38 cellular contexts compared by ENCODE assay signal in genomic region chr15:34757262-34757661, GRCh38. TPM values are rescaled to one million over a fixed set of nuclear protein-coding genes. Genes with fewer than 3 reads are reported as not detected.
"Had no signal": no experiment of that assay in that cellular context is flagged by ENCODE, and none has a peak within 500 bp of the region (broad histone marks: within the 10 kb centered on the region; RNA-seq: fewer than 3 reads in every experiment).

No MANE protein-coding gene starts in this region.

- H3K4me3 ChIP-seq: MG63 had no signal

- H3K4me2 ChIP-seq: KMS-11 had no signal

- DNase-seq: Karpas-422, Kasumi-1, KG1, MG63, MM.1S, MV-4-11, NCI-H1048, NCI-H1092, NCI-H1092 treated with DMSO at 0.1 percent for 48 hours, NCI-H1105, NCI-H1105 treated with DMSO at 0.1 percent for 48 hours, NCI-H1417, NCI-H1417 treated with DMSO at 0.1 percent for 48 hours, NCI-H1436, NCI-H1436 treated with DMSO at 0.1 percent for 48 hours, NCI-H146, NCI-H1694, NCI-H1694 treated with DMSO at 0.1 percent for 48 hours, NCI-H187, NCI-H187 treated with DMSO at 0.1 percent for 48 hours, NCI-H1930, NCI-H2029, NCI-H2029 treated with DMSO at 0.1 percent for 48 hours, NCI-H2081, NCI-H2081 treated with DMSO at 0.1 percent for 48 hours, NCI-H2107, NCI-H2171, NCI-H2171 treated with DMSO at 0.1 percent for 48 hours, NCI-H2227 treated with DMSO at 0.1 percent for 48 hours, NCI-H226, NCI-H345, NCI-H446, NCI-H446 treated with DMSO at 0.1 percent for 48 hours had no signal

- H3K36me3 ChIP-seq: MG63 had no signal

- H3K9me3 ChIP-seq: MG63 had no signal

- H3K27ac ChIP-seq: KMS-11 had no signal

- H3K9ac ChIP-seq: KMS-11 had no signal

RNA-seq across cellular contexts. Expression of gene GJD2, which starts 2.5 kb away (rescaled TPM):
- total RNA-seq: LHCN-M2, M059J, MCF 10A, NCI-H460 had no signal

RNA-seq across cellular contexts. Expression of gene ACTC1, which starts 38.1 kb away (rescaled TPM):
- total RNA-seq: MCF 10A had no signal
